In the genomic region with DNA sequence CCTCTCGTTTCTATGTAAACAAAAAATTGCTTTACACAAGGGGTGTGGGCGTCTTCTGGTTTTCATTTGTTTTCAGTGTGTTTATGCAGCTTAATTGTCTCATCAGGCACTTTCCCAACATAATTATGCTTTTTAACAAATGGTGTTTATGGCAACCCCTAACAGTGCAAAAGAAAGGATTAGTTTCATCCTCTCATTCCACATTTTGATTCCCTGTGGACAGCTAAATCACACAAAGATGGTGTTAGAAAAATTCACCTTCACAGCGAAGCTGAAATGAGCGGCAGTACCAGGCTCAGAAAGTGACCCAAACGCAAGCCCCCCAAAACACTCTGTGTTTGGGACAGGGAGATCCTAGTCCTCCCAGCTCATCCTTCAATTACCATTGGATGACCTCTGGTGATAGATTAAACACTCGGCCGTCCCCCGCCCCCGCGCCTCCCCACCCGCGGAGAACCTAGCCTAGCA, we compare ENCODE assay signal across 7 cellular contexts. TPM values are rescaled to one million over a fixed set of nuclear protein-coding genes. Genes with fewer than 3 reads are reported as not detected.
DNase-seq lines count a peak whose midpoint lies in the region; ATAC-seq and TF ChIP-seq lines count a peak whose summit lies in the region.

No MANE protein-coding gene starts in this region.

- intact Hi-C loops in activated CD8-positive, alpha-beta T cell treated with anti-CD3 and anti-CD28 coated beads for 36 hours (cut with micrococcal nuclease) = loop anchor here (10.0 kb wide), 1 partner anchor 145 kb away; no protein-coding TSS in a partner anchor

- CTCF ChIA-PET in HEK293 (lab: Yijun Ruan, JAX) = interaction anchor here (0.8 to 1.1 kb wide), 2 partner anchors 123 to 156 kb away, joined by 3 read pairs; no protein-coding TSS in a partner anchor
- CTCF ChIA-PET in activated CD8-positive, alpha-beta T cell treated with anti-CD3 and anti-CD28 coated beads for 36 hours (lab: Charles Lee) = interaction anchor here (0.6 to 1.4 kb wide), 7 partner anchors 11 to 350 kb away, joined by 3 to 5 read pairs (median 3); no protein-coding TSS in a partner anchor

- POLR2A ChIA-PET in HEK293 (lab: Yijun Ruan, JAX) = no interaction called here
- POLR2A ChIA-PET in activated CD8-positive, alpha-beta T cell treated with anti-CD3 and anti-CD28 coated beads for 36 hours (lab: Charles Lee) = interaction anchor here (1.2 to 1.5 kb wide), 2 partner anchors 10 to 61 kb away, joined by 4 to 5 read pairs; partner anchors contain the start of gene C2orf69

- peaks cover 19% of the 10 kb centered on the region for H3K4me1 ChIP-seq in HEK293 (ENCODE audit: control insufficient read depth, insufficient read depth, low read length)

- H3K36me3 ChIP-seq in HEK293 (ENCODE audit: control insufficient read depth in 2 of 2, insufficient read depth in 1 of 2, low read length in 2 of 2) = no peaks in the 10 kb centered on the region

- peaks cover 4% of the 10 kb centered on the region for H3K36me3 Mint-ChIP-seq in activated CD8-positive, alpha-beta T cell treated with anti-CD3 and anti-CD28 coated beads for 36 hours (ENCODE audit: low read depth)

- peaks cover 12% of the 10 kb centered on the region for H3K4me1 Mint-ChIP-seq in activated CD8-positive, alpha-beta T cell treated with anti-CD3 and anti-CD28 coated beads for 36 hours (ENCODE audit: low read depth)
- H3K4me1 Mint-ChIP-seq in stimulated activated naive CD8-positive, alpha-beta T cell treated with anti-CD3 and anti-CD28 coated beads, Interleukin-15, amount 100 ng/mL, for 72 hours = peaks cover 11% of the 10 kb centered on the region

- H3K27me3 Mint-ChIP-seq in activated CD8-positive, alpha-beta T cell treated with anti-CD3 and anti-CD28 coated beads for 36 hours = peaks cover 7% of the 10 kb centered on the region
- H3K27me3 Mint-ChIP-seq in stimulated activated naive CD8-positive, alpha-beta T cell treated with anti-CD3 and anti-CD28 coated beads, Interleukin-15, amount 100 ng/mL, for 72 hours = no peaks in the 10 kb centered on the region

- H3K27ac ChIP-seq in HEK293 (ENCODE audit: extremely low read depth, low read depth, low read length) = peak overlapping the region; percentile 86; the same call in 1 of the 2 replicates

- no peaks in the 10 kb centered on the region for H3K9me3 Mint-ChIP-seq in activated CD8-positive, alpha-beta T cell treated with anti-CD3 and anti-CD28 coated beads for 36 hours
- H3K9me3 Mint-ChIP-seq in stimulated activated naive CD8-positive, alpha-beta T cell treated with anti-CD3 and anti-CD28 coated beads, Interleukin-15, amount 100 ng/mL, for 72 hours = no peaks in the 10 kb centered on the region

- H3K4me3 Mint-ChIP-seq in activated CD8-positive, alpha-beta T cell treated with anti-CD3 and anti-CD28 coated beads for 36 hours = peak overlapping the region; percentile 70
- peak overlapping the region; percentile 67 for H3K4me3 Mint-ChIP-seq in stimulated activated naive CD8-positive, alpha-beta T cell treated with anti-CD3 and anti-CD28 coated beads, Interleukin-15, amount 100 ng/mL, for 72 hours

- H3K27ac Mint-ChIP-seq in activated CD8-positive, alpha-beta T cell treated with anti-CD3 and anti-CD28 coated beads for 36 hours = peak overlapping the region; percentile 30
- H3K27ac Mint-ChIP-seq in stimulated activated naive CD8-positive, alpha-beta T cell treated with anti-CD3 and anti-CD28 coated beads, Interleukin-15, amount 100 ng/mL, for 72 hours = no peak overlapping the region

- no peak for ATAC-seq in activated CD8-positive, alpha-beta T cell treated with anti-CD3 and anti-CD28 coated beads for 36 hours
- no peak for ATAC-seq in stimulated activated naive CD8-positive, alpha-beta T cell treated with anti-CD3 and anti-CD28 coated beads, Interleukin-15, amount 100 ng/mL, for 72 hours
- no peak for ATAC-seq in HG03432 (IDR thresholded peaks at IDR 0.05; ENCODE audit: unreplicated experiment)

- peak overlapping the region; percentile 74 for H3K4me3 ChIP-seq in HEK293 (ENCODE audit: low read depth, low read length)
- H3K4me3 ChIP-seq in iPS-18c (ENCODE audit: insufficient read depth, low read depth, low read length) = peak overlapping the region; percentile 71; the same call in 1 of the 2 replicates

- TF ChIP-seq CTCF in HEK293 (tag by site-specific recombination; IDR thresholded peaks at IDR 0.05) = no peak
- TF ChIP-seq CTCF in activated CD8-positive, alpha-beta T cell treated with anti-CD3 and anti-CD28 coated beads for 36 hours (IDR thresholded peaks at IDR 0.05) = no peak

- no peak for DNase-seq in activated CD8-positive, alpha-beta T cell treated with anti-CD3 and anti-CD28 coated beads for 36 hours
- no peak for DNase-seq in stimulated activated naive CD8-positive, alpha-beta T cell treated with anti-CD3 and anti-CD28 coated beads, Interleukin-15, amount 100 ng/mL, for 72 hours
- DNase-seq in NCI-H146 treated with DMSO at 0.1 percent for 48 hours (lab: John Stamatoyannopoulos, UW; ENCODE audit: unreplicated experiment) = no peak
- no peak for DNase-seq in NCI-H2227 (lab: John Stamatoyannopoulos, UW; ENCODE audit: unreplicated experiment)

- H3K9me3 ChIP-seq in HEK293 (ENCODE audit: control insufficient read depth, insufficient read depth, low read depth, low read length) (no peaks in the 10 kb centered on the region), iPS-18c (ENCODE audit: control insufficient read depth, insufficient read depth, low read length) (no peaks in the 10 kb centered on the region)

TF ChIP-seq in HEK293, 187 proteins besides CTCF, POLR2A, EP300 and RAD21:
- TF ChIP-seq, protein P1, sequence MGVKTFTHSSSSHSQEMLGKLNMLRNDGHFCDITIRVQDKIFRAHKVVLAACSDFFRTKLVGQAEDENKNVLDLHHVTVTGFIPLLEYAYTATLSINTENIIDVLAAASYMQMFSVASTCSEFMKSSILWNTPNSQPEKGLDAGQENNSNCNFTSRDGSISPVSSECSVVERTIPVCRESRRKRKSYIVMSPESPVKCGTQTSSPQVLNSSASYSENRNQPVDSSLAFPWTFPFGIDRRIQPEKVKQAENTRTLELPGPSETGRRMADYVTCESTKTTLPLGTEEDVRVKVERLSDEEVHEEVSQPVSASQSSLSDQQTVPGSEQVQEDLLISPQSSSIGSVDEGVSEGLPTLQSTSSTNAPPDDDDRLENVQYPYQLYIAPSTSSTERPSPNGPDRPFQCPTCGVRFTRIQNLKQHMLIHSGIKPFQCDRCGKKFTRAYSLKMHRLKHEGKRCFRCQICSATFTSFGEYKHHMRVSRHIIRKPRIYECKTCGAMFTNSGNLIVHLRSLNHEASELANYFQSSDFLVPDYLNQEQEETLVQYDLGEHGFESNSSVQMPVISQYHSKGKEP (tag by site-specific recombination; IDR thresholded peaks at IDR 0.05) = no peak
- no peak for TF ChIP-seq ZNF274 (IDR thresholded peaks at IDR 0.05; ENCODE audit: low read length)
- TF ChIP-seq ZNF274 (tag by site-specific recombination; IDR thresholded peaks at IDR 0.05; ENCODE audit: borderline replicate concordance) = no peak
- 0 out of 2 replicates have a peak, but pooled peaks have one; percentile 29 for TF ChIP-seq PATZ1 (tag by site-specific recombination; IDR thresholded peaks at IDR 0.05)
- no peak for TF ChIP-seq ZNF211 (tag by site-specific recombination; IDR thresholded peaks at IDR 0.05; ENCODE audit: low read depth)
- peak; percentile 60 for TF ChIP-seq ZNF335 (tag by site-specific recombination; conservative IDR thresholded peaks at IDR 0.05)
- no peak for TF ChIP-seq ZNF623 (tag by site-specific recombination; IDR thresholded peaks at IDR 0.05)
- no peak for TF ChIP-seq ZNF280C (tag by site-specific recombination; IDR thresholded peaks at IDR 0.05)
- no peak for TF ChIP-seq ZSCAN16 (tag by site-specific recombination; IDR thresholded peaks at IDR 0.05)

RNA-seq across cellular contexts. Expression of gene FTCDNL1, which starts 0.7 kb away (rescaled TPM):
- 1 to 10 TPM; 1.9 to 2.0 TPM for total RNA-seq in activated CD8-positive, alpha-beta T cell treated with anti-CD3 and anti-CD28 coated beads for 36 hours
